In genomic region chr19:13207237-13208130, GRCh38 we compare ENCODE assay signal across 1 cellular context.
TF ChIP-seq lines count a peak whose summit lies in the region.

No MANE protein-coding gene starts in this region.

TF ChIP-seq in IMR-90, 13 proteins besides CTCF, POLR2A, EP300 and RAD21 (continued from another document):
- no peak for TF ChIP-seq USF2 (IDR thresholded peaks at IDR 0.05; ENCODE audit: low read depth, low read length)
- TF ChIP-seq SMC3 (IDR thresholded peaks at IDR 0.05; ENCODE audit: low read depth, low read length) = no peak
- TF ChIP-seq FOS (IDR thresholded peaks at IDR 0.05; ENCODE audit: low read depth, low read length) = no peak
- no peak for TF ChIP-seq RFX5 (IDR thresholded peaks at IDR 0.05; ENCODE audit: low read depth, low read length)
- TF ChIP-seq MXI1 (IDR thresholded peaks at IDR 0.05; ENCODE audit: borderline replicate concordance, low read depth, low read length) = no peak
- no peak for TF ChIP-seq CEBPB (IDR thresholded peaks at IDR 0.05; ENCODE audit: low read depth, low read length)
